Comparison of ENCODE assay signal across 8 cellular contexts in genomic region chr17:31858647-31859486, GRCh38. TPM values are rescaled to one million over a fixed set of nuclear protein-coding genes. Genes with fewer than 3 reads are reported as not detected.
DNase-seq lines count a peak whose midpoint lies in the region; ATAC-seq and TF ChIP-seq lines count a peak whose summit lies in the region.

Gene COPRS (minus strand): TSS chr17:31859244. CDS start chr17:31859199, 45 bp downstream.

- no peaks in the 10 kb centered on the region for H3K9me3 ChIP-seq in A673 (ENCODE audit: low read depth, low read length, poor library complexity, severe bottlenecking)
- H3K9me3 ChIP-seq in NT2/D1 (ENCODE audit: insufficient read depth, low read length) = no peaks in the 10 kb centered on the region
- H3K9me3 ChIP-seq in endodermal cell (ENCODE audit: control insufficient read depth, low read length) = no peaks in the 10 kb centered on the region

- CTCF ChIA-PET in A673 (lab: Charles Lee) = no interaction called here

- peak within 1 kb of the TSS; percentile 23 for H3K27ac ChIP-seq in A673 (ENCODE audit: low read depth, low read length, poor library complexity, severe bottlenecking)
- no peak within 1 kb of the TSS for H3K27ac ChIP-seq in endodermal cell (ENCODE audit: low read depth, low read length)

- POLR2A ChIA-PET in A673 (lab: Charles Lee; ENCODE audit: low non-redundant PET) = no interaction called here

- no peaks in the 10 kb centered on the region for H3K9me3 Mint-ChIP-seq in endodermal cell

- TF ChIP-seq CTCF in A673 (conservative IDR thresholded peaks at IDR 0.05; ENCODE audit: low read depth, low read length) (no peak), endodermal cell (conservative IDR thresholded peaks at IDR 0.05) (no peak)

- DNase-seq in A673 (ENCODE audit: low spot score) (peak; percentile 72), NT2/D1 (ENCODE audit: low read depth, low spot score) (peak; percentile 57), endodermal cell (peak; percentile 98), mesenteric fat pad (ENCODE audit: low spot score) (peak; percentile 96)
- peak; percentile 47 for DNase-seq in activated CD8-positive, alpha-beta memory T cell treated with anti-CD3 and anti-CD28 coated beads, Interleukin-2, amount 50 U/mL, for 1 hour (ENCODE audit: extremely low read depth)
- peak; percentile 57 for DNase-seq in stimulated activated CD8-positive, alpha-beta memory T cell treated with anti-CD3 and anti-CD28 coated beads, Interleukin-15, amount 100 ng/mL, for 1 hour (ENCODE audit: low read depth)

- no TSS peak for BruUV-seq in A673 (replicated peaks; lab: Mats Ljungman, UMichigan)

- peaks cover 18% of the 10 kb centered on the region for H3K4me1 Mint-ChIP-seq in endodermal cell

- H3K9ac ChIP-seq in NT2/D1 (ENCODE audit: insufficient read length, low read depth) (peak within 1 kb of the TSS; percentile 76), endodermal cell (ENCODE audit: extremely low read depth, low read length, poor library complexity, severe bottlenecking) (peak within 1 kb of the TSS; percentile 8)

- H3K4me1 ChIP-seq in A673 (ENCODE audit: insufficient read depth, low read length, poor library complexity, severe bottlenecking) (no peaks in the 10 kb centered on the region), NT2/D1 (ENCODE audit: insufficient read depth, insufficient read length) (peaks cover 3% of the 10 kb centered on the region), endodermal cell (ENCODE audit: control insufficient read depth, insufficient read depth, low read length) (no peaks in the 10 kb centered on the region)

- H3K4me3 Mint-ChIP-seq in endodermal cell = peak within 1 kb of the TSS; percentile 78

- intact Hi-C loops in A673 (cut with micrococcal nuclease; ENCODE audit: unreplicated experiment) = no loop called here

- peak within 1 kb of the TSS; percentile 76 for H3K27ac Mint-ChIP-seq in endodermal cell

- H3K36me3 Mint-ChIP-seq in endodermal cell (ENCODE audit: low read depth) = peaks cover 27% of the 10 kb centered on the region

- ATAC-seq in GM18868 (IDR thresholded peaks at IDR 0.05; ENCODE audit: unreplicated experiment) (peak; percentile 72), HG03460 (IDR thresholded peaks at IDR 0.05; ENCODE audit: unreplicated experiment) (peak; percentile 75)

- H3K36me3 ChIP-seq in A673 (ENCODE audit: insufficient read depth, low read length, poor library complexity, severe bottlenecking) (peaks cover 7% of the 10 kb centered on the region), NT2/D1 (ENCODE audit: insufficient read depth, insufficient read length, low read length) (peaks cover 29% of the 10 kb centered on the region), endodermal cell (ENCODE audit: control insufficient read depth, insufficient read depth, low read length) (peaks cover 32% of the 10 kb centered on the region)

- H3K4me3 ChIP-seq in A673 (ENCODE audit: low read depth, low read length, poor library complexity, severe bottlenecking) (peak within 1 kb of the TSS; percentile 54), NT2/D1 (ENCODE audit: insufficient read length, low read depth) (peak within 1 kb of the TSS; percentile 58), endodermal cell (ENCODE audit: low read length) (peak within 1 kb of the TSS; percentile 88)

- H3K27me3 Mint-ChIP-seq in endodermal cell (ENCODE audit: insufficient read depth) = no peaks in the 10 kb centered on the region

- H3K27me3 ChIP-seq in A673 (replicated peaks; ENCODE audit: insufficient read depth, low read depth, low read length, poor library complexity) = no peaks in the 10 kb centered on the region
- H3K27me3 ChIP-seq in NT2/D1 (ENCODE audit: insufficient read depth, insufficient read length) = peaks cover 5% of the 10 kb centered on the region
- H3K27me3 ChIP-seq in endodermal cell (ENCODE audit: control insufficient read depth, insufficient read depth, low read length, poor library complexity, severe bottlenecking) = no peaks in the 10 kb centered on the region

- whole genome bisulfite sequencing in endodermal cell (ENCODE audit: insufficient coverage in 1 of 2, insufficient read length in 1 of 2), 2 experiments = 0% methylated on average over 19 to 99 of the region's 100 CpGs

RNA-seq across cellular contexts. Expression of gene COPRS, which starts in this region (rescaled TPM):
- 33.3 and 34.4 TPM in 2 replicates for total RNA-seq in A673 (2021)
- total RNA-seq in endodermal cell = 10 to 100 TPM; 44.3 to 51.7 TPM
- polyA plus RNA-seq in endodermal cell (2013, experiment 1 of 2) = 40.1 TPM
- 41.1 TPM for polyA plus RNA-seq in endodermal cell (2013, experiment 2 of 2)
- total RNA-seq in mesenteric fat pad = 61.3 TPM

Comparison
In these comparisons a context has a peak if more than half of its experiments do, and no peak if none do; other contexts are left out.
1. DNase-seq: peak in every context shown above with its lines; median percentile 98 in endodermal cell; 96 in mesenteric fat pad; 72 in A673; 57 in NT2/D1; 57 in stimulated activated CD8-positive, alpha-beta memory T cell treated with anti-CD3 and anti-CD28 coated beads, Interleukin-15, amount 100 ng/mL, for 1 hour; 47 in activated CD8-positive, alpha-beta memory T cell treated with anti-CD3 and anti-CD28 coated beads, Interleukin-2, amount 50 U/mL, for 1 hour.